ENCODE assay signal across 8 cellular contexts in the genomic region with DNA sequence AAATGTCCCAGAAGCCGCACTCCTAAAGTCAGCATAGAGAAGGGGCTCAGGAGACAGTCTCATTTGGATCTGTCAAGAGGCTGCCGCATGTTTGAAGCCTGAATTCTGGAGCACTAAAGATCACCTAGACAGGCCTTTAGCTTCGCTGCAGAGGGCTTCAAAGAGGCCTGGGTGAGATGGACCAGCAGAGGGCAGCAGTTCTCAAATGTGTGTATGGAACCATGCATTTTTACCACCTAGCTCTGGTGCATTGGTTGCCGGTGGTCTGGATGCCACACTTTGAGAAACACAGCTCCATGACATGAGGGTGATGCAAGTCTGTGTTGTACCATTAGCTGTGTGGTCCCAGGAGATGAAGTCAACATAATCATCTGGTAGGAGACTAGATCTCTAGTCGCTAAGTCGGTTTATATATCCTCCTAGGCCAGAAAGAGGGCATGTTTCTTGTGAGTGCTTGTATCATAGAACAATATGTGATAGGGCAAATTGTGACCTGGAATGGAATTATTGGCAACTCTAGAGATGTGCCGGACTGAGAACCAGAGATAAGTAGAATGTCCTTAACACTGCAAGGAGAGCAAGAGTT.
DNase-seq lines count a peak whose midpoint lies in the region; ATAC-seq and TF ChIP-seq lines count a peak whose summit lies in the region.

No MANE protein-coding gene starts in this region.

- intact Hi-C loops in mammary epithelial cell (cut with micrococcal nuclease), result loop anchor here (1.0 to 5.0 kb wide), 5 partner anchors 114 to 490 kb away; no protein-coding TSS in a partner anchor

- 64% methylated on average over 7 of the region's 7 CpGs for WGBS in mammary epithelial cell (ENCODE audit: low coverage, missing lambda C conversion rate)

- dilution Hi-C loops in mammary epithelial cell (cut with HindIII; ENCODE audit: low sequenced_read_pairs), result no loop called here

- no peak overlapping the region for H3K4me2 ChIP-seq in mammary epithelial cell (ENCODE audit: insufficient read depth, low read depth, low read length)

- H3K27me3 ChIP-seq in mammary epithelial cell (ENCODE audit: insufficient read depth, low read length) (no peaks in the 10 kb centered on the region), kidney epithelial cell (ENCODE audit: control insufficient read depth, insufficient read depth, low read length) (no peaks in the 10 kb centered on the region)

- H3K36me3 ChIP-seq in mammary epithelial cell (ENCODE audit: insufficient read depth, low read length) (no peaks in the 10 kb centered on the region), kidney epithelial cell (ENCODE audit: control insufficient read depth, insufficient read depth, low read length) (no peaks in the 10 kb centered on the region)

- H2AFZ ChIP-seq in mammary epithelial cell (ENCODE audit: low read depth, low read length), result no peak overlapping the region

- ATAC-seq in HG02938 (IDR thresholded peaks at IDR 0.05; ENCODE audit: unreplicated experiment) (peak; percentile 82), GM19023 (IDR thresholded peaks at IDR 0.05; ENCODE audit: unreplicated experiment) (no peak)

- no peak overlapping the region for H3K9ac ChIP-seq in mammary epithelial cell (ENCODE audit: insufficient read depth, low read length)

- no peaks in the 10 kb centered on the region for H3K9me3 ChIP-seq in mammary epithelial cell (replicated peaks; ENCODE audit: insufficient read depth, low read length)

- H3K27ac ChIP-seq in mammary epithelial cell (ENCODE audit: insufficient read depth, low read depth, low read length), result no peak overlapping the region

- CTCF ChIA-PET in mammary epithelial cell (lab: Charles Lee; ENCODE audit: low non-redundant PET), result interaction anchor here (0.6 kb wide), 1 partner anchor 58 kb away, joined by 10 read pairs; no protein-coding TSS in a partner anchor

- in situ Hi-C loops in mammary epithelial cell (cut with MboI; ENCODE audit: low sequenced_read_pairs in 2 of 2), result loop anchor here (5.0 to 25.0 kb wide), 3 partner anchors 116 to 191 kb away; a partner anchor contains a TSS

- no peaks in the 10 kb centered on the region for H3K4me1 ChIP-seq in mammary epithelial cell (ENCODE audit: insufficient read depth, low read length)

- DNase-seq in NCI-H2171 (lab: John Stamatoyannopoulos, UW) (peak; percentile 31), mammary epithelial cell (peak; percentile 38), kidney epithelial cell (ENCODE audit: low read depth) (peak; percentile 12)
- peak; percentile 77 for DNase-seq in stimulated activated CD4-positive, alpha-beta T cell treated with anti-CD3 and anti-CD28 coated beads, Interleukin-1b, Interleukin-23, amount 100 ng/mL, for 48 hours

- no peak overlapping the region for H3K4me3 ChIP-seq in GM12875 (ENCODE audit: low read depth, low read length)
- no peak overlapping the region for H3K4me3 ChIP-seq in WI38 (ENCODE audit: low read depth, low read length)
- H3K4me3 ChIP-seq in mammary epithelial cell (replicated peaks in 1 of 3; ENCODE audit: insufficient read depth in 1 of 3, low read depth in 2 of 3, low read length in 3 of 3), result no peak overlapping the region
- H3K4me3 ChIP-seq in kidney epithelial cell (ENCODE audit: low read depth, low read length), result no peak overlapping the region

- no peaks in the 10 kb centered on the region for H3K79me2 ChIP-seq in mammary epithelial cell (ENCODE audit: insufficient read depth, low read length)

- no TSS peak for BruUV-seq in mammary epithelial cell (replicated peaks; lab: Mats Ljungman, UMichigan)

- TF ChIP-seq CTCF in GM12875 (IDR thresholded peaks at IDR 0.05; ENCODE audit: borderline replicate concordance, insufficient read depth, low read depth, low read length) (peak; percentile 76), WI38 (IDR thresholded peaks at IDR 0.05; ENCODE audit: low read depth, low read length) (peak; percentile 81), mammary epithelial cell (conservative IDR thresholded peaks at IDR 0.05 in 1 of 2, IDR thresholded peaks at IDR 0.05 in 1 of 2; ENCODE audit: extremely low read depth in 1 of 2, insufficient read depth in 1 of 2, low read depth in 1 of 2, low read length in 2 of 2) (peak; percentile 84 to 93), kidney epithelial cell (IDR thresholded peaks at IDR 0.05; ENCODE audit: insufficient read depth, low read length, poor library complexity, severe bottlenecking) (peak; percentile 95)

- H4K20me1 ChIP-seq in mammary epithelial cell (ENCODE audit: insufficient read depth, low read length), result no peaks in the 10 kb centered on the region

Comparison
In these comparisons a context has a peak if more than half of its experiments do, and no peak if none do; other contexts are left out.
1. DNase-seq: peak in every context shown above with its lines; median percentile 77 in stimulated activated CD4-positive, alpha-beta T cell treated with anti-CD3 and anti-CD28 coated beads, Interleukin-1b, Interleukin-23, amount 100 ng/mL, for 48 hours; 38 in mammary epithelial cell; 31 in NCI-H2171; 12 in kidney epithelial cell.